9 cellular contexts compared by ENCODE assay signal in the genomic region with DNA sequence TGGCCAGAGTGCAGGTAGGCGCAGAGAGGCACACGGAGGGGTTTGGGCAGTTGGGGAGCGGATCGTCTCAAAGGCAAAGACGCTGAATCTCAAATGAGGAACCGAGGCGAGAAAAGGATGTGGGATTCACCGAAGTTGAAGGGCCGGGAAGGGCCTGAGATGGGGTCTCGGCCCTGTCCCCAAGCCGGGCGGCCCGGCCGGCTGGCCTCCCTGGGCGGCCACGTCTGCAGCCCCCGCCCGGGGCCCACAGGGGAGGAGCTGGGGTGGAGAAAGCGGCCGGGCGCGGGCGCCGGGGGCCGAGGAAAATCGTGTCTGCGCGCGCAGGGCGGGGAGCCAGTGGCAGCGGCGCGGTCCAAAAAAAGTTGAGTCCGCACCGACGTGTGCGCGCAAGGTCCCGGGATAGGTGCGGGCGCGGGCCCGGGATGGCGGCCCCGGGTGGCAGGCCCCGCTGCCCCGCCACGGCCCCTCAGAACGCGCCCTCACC. TPM values are rescaled to one million over a fixed set of nuclear protein-coding genes. Genes with fewer than 3 reads are reported as not detected.
DNase-seq lines count a peak whose midpoint lies in the region; ATAC-seq and TF ChIP-seq lines count a peak whose summit lies in the region.
"Had no signal": no experiment of that assay in that cellular context is flagged by ENCODE, and none has a peak within 500 bp of the region (broad histone marks: within the 10 kb centered on the region; RNA-seq: fewer than 3 reads in every experiment).

No MANE protein-coding gene starts in this region.

- no peaks in the 10 kb centered on the region; the same call in none of the 2 replicates for H3K36me3 ChIP-seq in WERI-Rb-1
- H3K36me3 ChIP-seq in endodermal cell (ENCODE audit: control insufficient read depth, insufficient read depth, low read length) = peaks cover 8% of the 10 kb centered on the region
- no peaks in the 10 kb centered on the region for H3K36me3 ChIP-seq in mucosa of descending colon (ENCODE audit: low read depth)
- no peaks in the 10 kb centered on the region for H3K36me3 ChIP-seq in urinary bladder (ENCODE audit: insufficient read depth)

- DNase-seq in CD1c-positive myeloid dendritic cell (ENCODE audit: extremely low spot score) = peak; percentile 49
- no peak for DNase-seq in WERI-Rb-1
- peak; percentile 67 for DNase-seq in endodermal cell
- DNase-seq in mucosa of descending colon = peak in 2 of 3 donors; percentile 34 to 59
- no peak for DNase-seq in NK-92 treated with Interleukin-12 subunit alpha and Interleukin-12 subunit beta, amount 100 ng/mL, for 24 hours (lab: John Stamatoyannopoulos, UW)

- peaks cover 2% of the 10 kb centered on the region for H3K36me3 Mint-ChIP-seq in endodermal cell (ENCODE audit: low read depth)

- H3K4me3 ChIP-seq in WERI-Rb-1 (ENCODE audit: low read depth, low read length) (peak overlapping the region; percentile 41), endodermal cell (ENCODE audit: low read length) (peak overlapping the region; percentile 95), mucosa of descending colon (peak overlapping the region; percentile 59), urinary bladder (ENCODE audit: low read depth, low read length) (peak overlapping the region; percentile 84)

- 2% methylated on average over 28 to 50 of the region's 50 CpGs for WGBS in endodermal cell (ENCODE audit: insufficient coverage in 1 of 2, insufficient read length in 1 of 2), 2 experiments
- under 1% methylated on average over 50 of the region's 50 CpGs for WGBS in urinary bladder

- H3K27ac Mint-ChIP-seq in endodermal cell = peak overlapping the region; percentile 81

- H3K27ac ChIP-seq in WERI-Rb-1 (peak overlapping the region; percentile 31; the same call in 1 of the 2 replicates), endodermal cell (ENCODE audit: low read depth, low read length) (no peak overlapping the region), urinary bladder (ENCODE audit: low read depth) (peak overlapping the region; percentile 95)

- ATAC-seq in GM19455 (IDR thresholded peaks at IDR 0.05; ENCODE audit: unreplicated experiment) (peak; percentile 28), HG03469 (IDR thresholded peaks at IDR 0.05; ENCODE audit: unreplicated experiment) (peak; percentile 19), mucosa of descending colon (peak; percentile 37)

- peak overlapping the region; percentile 81 for H3K4me3 Mint-ChIP-seq in endodermal cell

- peak overlapping the region; percentile 76 for H3K9ac ChIP-seq in endodermal cell (ENCODE audit: extremely low read depth, low read length, poor library complexity, severe bottlenecking)

- H3K27me3 ChIP-seq in WERI-Rb-1 (ENCODE audit: insufficient read depth, low read depth, severe bottlenecking) (no peaks in the 10 kb centered on the region), endodermal cell (ENCODE audit: control insufficient read depth, insufficient read depth, low read length, poor library complexity, severe bottlenecking) (no peaks in the 10 kb centered on the region)

- intact Hi-C loops in mucosa of descending colon (cut with DNase I, micrococcal nuclease) = no loop called here

- no peaks in the 10 kb centered on the region for H3K9me3 Mint-ChIP-seq in endodermal cell

- no peaks in the 10 kb centered on the region for H3K9me3 ChIP-seq in WERI-Rb-1 (ENCODE audit: severe bottlenecking)
- no peaks in the 10 kb centered on the region for H3K9me3 ChIP-seq in endodermal cell (ENCODE audit: control insufficient read depth, low read length)
- no peaks in the 10 kb centered on the region for H3K9me3 ChIP-seq in mucosa of descending colon

- H3K4me1 Mint-ChIP-seq in endodermal cell = peaks cover 21% of the 10 kb centered on the region

- TF ChIP-seq CTCF in WERI-Rb-1 (IDR thresholded peaks at IDR 0.05; ENCODE audit: low read depth, low read length) (no peak), endodermal cell (conservative IDR thresholded peaks at IDR 0.05) (no peak), mucosa of descending colon (IDR thresholded peaks at IDR 0.05) (no peak)

- H3K4me1 ChIP-seq in endodermal cell (ENCODE audit: control insufficient read depth, insufficient read depth, low read length) (peaks cover 16% of the 10 kb centered on the region), mucosa of descending colon (ENCODE audit: low read depth) (peaks cover 13% of the 10 kb centered on the region), urinary bladder (ENCODE audit: insufficient read depth) (no peaks in the 10 kb centered on the region)

- peaks cover 15% of the 10 kb centered on the region for H3K27me3 Mint-ChIP-seq in endodermal cell (ENCODE audit: insufficient read depth)

RNA-seq across cellular contexts. Expression of a gene that starts 0.4 kb away (rescaled TPM):
- total RNA-seq in endodermal cell = 10 to 100 TPM; 37.9 to 43.4 TPM
- polyA plus RNA-seq in endodermal cell (2013, experiment 1 of 2) = 21.2 TPM
- 18.5 TPM for polyA plus RNA-seq in endodermal cell (2013, experiment 2 of 2)
- total RNA-seq in mucosa of descending colon = 10 to 100 TPM in 2 of 3 donors, 1 to 10 TPM in 1; 4.0 to 68.5 (median 22.2) TPM
- 50.7 TPM for total RNA-seq in urinary bladder
- 42.4 TPM for polyA plus RNA-seq in urinary bladder

RNA-seq across cellular contexts. Expression of a gene that starts 12.3 kb away (rescaled TPM):
- 1 to 10 TPM; 2.9 to 3.5 TPM for total RNA-seq in endodermal cell
- not detected for polyA plus RNA-seq in endodermal cell (2013, experiment 1 of 2)
- not detected for polyA plus RNA-seq in endodermal cell (2013, experiment 2 of 2)
- total RNA-seq in mucosa of descending colon = not detected
- total RNA-seq in urinary bladder = not detected
- polyA plus RNA-seq in urinary bladder = 0.09 TPM
- total RNA-seq: HT1080 had no signal

RNA-seq across cellular contexts. Expression of a gene that starts 24.1 kb away (rescaled TPM):
- total RNA-seq in endodermal cell = 10 to 100 TPM in 1 of 2 donors, 1 to 10 TPM in 1; 8.4 to 14.3 TPM
- polyA plus RNA-seq in endodermal cell (2013, experiment 1 of 2) = 8.7 TPM
- polyA plus RNA-seq in endodermal cell (2013, experiment 2 of 2) = 9.7 TPM
- total RNA-seq in mucosa of descending colon = 10 to 100 TPM in 1 of 3 donors, 1 to 10 TPM in 2; 2.2 to 20.3 (median 9.4) TPM
- total RNA-seq in urinary bladder = 10.2 TPM
- 18.5 TPM for polyA plus RNA-seq in urinary bladder

RNA-seq across cellular contexts. Expression of a gene that starts 31.3 kb away (rescaled TPM):
- total RNA-seq in endodermal cell = under 1 TPM in 1 of 2 donors, not detected in 1; 0.20 TPM
- not detected for polyA plus RNA-seq in endodermal cell (2013, experiment 1 of 2)
- not detected for polyA plus RNA-seq in endodermal cell (2013, experiment 2 of 2)
- total RNA-seq in mucosa of descending colon = 1 to 10 TPM; 1.5 to 2.8 (median 1.6) TPM
- 2.3 TPM for total RNA-seq in urinary bladder
- polyA plus RNA-seq in urinary bladder = 2.5 TPM
- total RNA-seq: HT1080 had no signal

RNA-seq across cellular contexts. Expression of a gene that starts 31.3 kb away (rescaled TPM):
- 10 to 100 TPM; 15.5 to 16.5 TPM for total RNA-seq in endodermal cell
- 15.1 TPM for polyA plus RNA-seq in endodermal cell (2013, experiment 1 of 2)
- 16.7 TPM for polyA plus RNA-seq in endodermal cell (2013, experiment 2 of 2)
- total RNA-seq in mucosa of descending colon = 100 to 1,000 TPM in 2 of 3 donors, 10 to 100 TPM in 1; 96.9 to 175 (median 139) TPM
- total RNA-seq in urinary bladder = 26.1 TPM
- polyA plus RNA-seq in urinary bladder = 74.1 TPM

Comparison
In these comparisons a context has a peak if more than half of its experiments do, and no peak if none do; other contexts are left out.
1. DNase-seq: peak in CD1c-positive myeloid dendritic cell (single experiment), endodermal cell (single experiment) and mucosa of descending colon (2 of 3); none in WERI-Rb-1 (single experiment) and NK-92 treated with Interleukin-12 subunit alpha and Interleukin-12 subunit beta, amount 100 ng/mL, for 24 hours (single experiment).
2. H3K4me3 ChIP-seq: peak in every context shown above with its lines; median percentile 95 in endodermal cell; 84 in urinary bladder; 59 in mucosa of descending colon; 41 in WERI-Rb-1.
3. Peak in every context shown above with its lines, with median percentiles within 50 percentile points of each other: ATAC-seq.